In genomic region chr17:59370580-59371299, GRCh38 we compare ENCODE assay signal across 8 cellular contexts. TPM values are rescaled to one million over a fixed set of nuclear protein-coding genes. Genes with fewer than 3 reads are reported as not detected.
DNase-seq lines count a peak whose midpoint lies in the region; ATAC-seq and TF ChIP-seq lines count a peak whose summit lies in the region.

No MANE protein-coding gene starts in this region.

- H3K9me3 ChIP-seq in CD8-positive, alpha-beta T cell (ENCODE audit: low read length), result no peaks in the 10 kb centered on the region
- no peaks in the 10 kb centered on the region for H3K9me3 ChIP-seq in Peyer's patch
- no peaks in the 10 kb centered on the region for H3K9me3 ChIP-seq in left ventricle myocardium inferior (replicated peaks)

- H3K27ac ChIP-seq in CD8-positive, alpha-beta T cell (ENCODE audit: low read depth, low read length), result no peak overlapping the region
- H3K27ac ChIP-seq in Peyer's patch (peak overlapping the region; percentile 70 to 91 (median 77)), left ventricle myocardium inferior (replicated peaks) (peak overlapping the region; percentile 97)

- no peaks in the 10 kb centered on the region for H3K27me3 ChIP-seq in CD8-positive, alpha-beta T cell (ENCODE audit: insufficient read depth, low read length)
- H3K27me3 ChIP-seq in Peyer's patch (no peaks in the 10 kb centered on the region), left ventricle myocardium inferior (ENCODE audit: low read depth) (no peaks in the 10 kb centered on the region)

- TF ChIP-seq CTCF in CD8-positive, alpha-beta T cell (IDR thresholded peaks at IDR 0.05), result no peak
- TF ChIP-seq CTCF in Peyer's patch (IDR thresholded peaks at IDR 0.05) (no peak), left ventricle myocardium inferior (IDR thresholded peaks at IDR 0.05; ENCODE audit: borderline replicate concordance) (no peak)

- H3K36me3 ChIP-seq in CD8-positive, alpha-beta T cell (ENCODE audit: insufficient read depth, low read length), result no peaks in the 10 kb centered on the region
- H3K36me3 ChIP-seq in Peyer's patch, result no peaks in the 10 kb centered on the region
- no peaks in the 10 kb centered on the region for H3K36me3 ChIP-seq in left ventricle myocardium inferior

- CTCF ChIA-PET in CD8-positive, alpha-beta T cell (lab: Charles Lee), result interaction anchor here (0.7 to 2.5 kb wide), 2 partner anchors 41 to 951 kb away, joined by 3 to 8 read pairs; no protein-coding TSS in a partner anchor

- peak overlapping the region; percentile 55 for H3K27ac Mint-ChIP-seq in CD8-positive, alpha-beta T cell

- POLR2A ChIA-PET in CD8-positive, alpha-beta T cell (lab: Charles Lee), result interaction anchor here (1.3 kb wide), 1 partner anchor 9 kb away, joined by 3 read pairs; no protein-coding TSS in a partner anchor

- DNase-seq in CD8-positive, alpha-beta T cell, result no peak
- peak in 1 of 3 donors; percentile 25 for DNase-seq in Peyer's patch
- no peak for DNase-seq in left ventricle myocardium inferior
- DNase-seq in renal cortical epithelial cell (ENCODE audit: low read depth), result peak; percentile 44
- DNase-seq in activated T-cell treated with anti-CD3 and anti-CD28 coated beads, Interleukin-2, amount 50 U/mL, for 1 hour, result no peak
- DNase-seq in NOMO-1 treated with dmso at 0.1 percent for 144 hours (lab: John Stamatoyannopoulos, UW; ENCODE audit: unreplicated experiment), result no peak
- no peak for DNase-seq in GDM1 (lab: John Stamatoyannopoulos, UW)

- no peak overlapping the region for H3K4me3 ChIP-seq in CD8-positive, alpha-beta T cell (ENCODE audit: low read depth, low read length)
- no peak overlapping the region for H3K4me3 ChIP-seq in Peyer's patch
- peak overlapping the region; percentile 43 for H3K4me3 ChIP-seq in left ventricle myocardium inferior

- intact Hi-C loops in CD8-positive, alpha-beta T cell (cut with DNase I, micrococcal nuclease), result no loop called here
- intact Hi-C loops in left ventricle myocardium inferior (cut with micrococcal nuclease), result no loop called here

- no peaks in the 10 kb centered on the region for H3K9me3 Mint-ChIP-seq in CD8-positive, alpha-beta T cell

- no peak for TF ChIP-seq POLR2A in Peyer's patch (IDR thresholded peaks at IDR 0.05)

- peaks cover 92% of the 10 kb centered on the region for H3K4me1 Mint-ChIP-seq in CD8-positive, alpha-beta T cell (ENCODE audit: low read depth)

- no peak overlapping the region for H3K4me3 Mint-ChIP-seq in CD8-positive, alpha-beta T cell

- no peaks in the 10 kb centered on the region for H3K27me3 Mint-ChIP-seq in CD8-positive, alpha-beta T cell (ENCODE audit: low read depth)

- peaks cover 87% of the 10 kb centered on the region for H3K4me1 ChIP-seq in CD8-positive, alpha-beta T cell (ENCODE audit: insufficient read depth, low read length)
- H3K4me1 ChIP-seq in Peyer's patch, result peaks cover 17 to 88% (median 38%) of the 10 kb centered on the region in 4 donors
- H3K4me1 ChIP-seq in left ventricle myocardium inferior, result peaks cover 100% of the 10 kb centered on the region

- no peak for ATAC-seq in CD8-positive, alpha-beta T cell
- no peak for ATAC-seq in GM21717 (IDR thresholded peaks at IDR 0.05; ENCODE audit: unreplicated experiment)

- peaks cover 2% of the 10 kb centered on the region for H3K36me3 Mint-ChIP-seq in CD8-positive, alpha-beta T cell

RNA-seq across cellular contexts. Expression of gene YPEL2, which starts 39.3 kb away (rescaled TPM):
- total RNA-seq in CD8-positive, alpha-beta T cell, result 10 to 100 TPM; 48.7 to 54.4 TPM
- total RNA-seq in Peyer's patch, result 10 to 100 TPM; 16.5 to 24.1 (median 21.8) TPM
- 36.3 TPM for total RNA-seq in left ventricle myocardium inferior
- total RNA-seq in renal cortical epithelial cell, result 14.2 and 37.3 TPM in 2 replicates
